ENCODE assay signal across 8 cellular contexts in the genomic region with DNA sequence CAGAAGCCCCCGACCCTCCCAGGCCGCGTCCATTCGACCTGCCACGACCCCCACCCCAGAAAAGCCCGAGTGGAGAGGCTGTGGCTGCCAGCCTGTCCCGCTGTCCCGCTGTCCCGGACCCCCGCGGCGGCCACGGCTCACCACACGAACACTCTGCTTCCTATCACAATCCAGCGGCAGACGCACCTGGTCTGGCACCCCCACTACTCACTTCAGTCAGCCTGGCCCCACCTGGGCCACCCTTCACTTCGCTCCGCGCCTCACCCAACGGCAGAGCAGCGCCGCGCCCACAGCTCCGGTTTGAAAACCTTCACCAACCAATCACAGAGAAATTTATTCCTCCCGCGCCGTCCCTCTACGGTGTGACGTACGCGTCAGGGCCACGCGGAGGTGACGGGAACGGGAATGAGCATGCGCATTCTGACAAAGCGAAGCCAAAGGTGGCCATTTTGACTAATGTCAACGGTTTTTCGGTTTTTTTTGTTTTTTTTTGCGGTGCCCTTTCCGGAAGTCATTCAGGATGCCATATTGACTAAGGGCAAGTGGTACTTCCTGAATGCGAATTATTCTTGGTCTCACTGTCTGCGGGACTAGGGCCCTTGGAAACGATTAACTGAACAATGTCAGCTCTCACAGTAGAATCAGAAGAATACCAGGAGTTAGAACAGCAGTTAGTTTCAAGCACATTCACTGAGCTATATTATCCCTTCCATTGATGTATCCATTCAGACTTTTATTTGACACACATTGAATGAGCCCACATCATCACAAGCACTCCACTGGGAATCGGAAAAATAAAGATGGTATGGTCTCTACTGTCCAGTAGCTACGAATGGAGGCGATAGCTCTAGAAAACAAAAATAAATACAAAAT. TPM values are rescaled to one million over a fixed set of nuclear protein-coding genes. Genes with fewer than 3 reads are reported as not detected.
DNase-seq lines count a peak whose midpoint lies in the region; ATAC-seq and TF ChIP-seq lines count a peak whose summit lies in the region.

A gene with protein sequence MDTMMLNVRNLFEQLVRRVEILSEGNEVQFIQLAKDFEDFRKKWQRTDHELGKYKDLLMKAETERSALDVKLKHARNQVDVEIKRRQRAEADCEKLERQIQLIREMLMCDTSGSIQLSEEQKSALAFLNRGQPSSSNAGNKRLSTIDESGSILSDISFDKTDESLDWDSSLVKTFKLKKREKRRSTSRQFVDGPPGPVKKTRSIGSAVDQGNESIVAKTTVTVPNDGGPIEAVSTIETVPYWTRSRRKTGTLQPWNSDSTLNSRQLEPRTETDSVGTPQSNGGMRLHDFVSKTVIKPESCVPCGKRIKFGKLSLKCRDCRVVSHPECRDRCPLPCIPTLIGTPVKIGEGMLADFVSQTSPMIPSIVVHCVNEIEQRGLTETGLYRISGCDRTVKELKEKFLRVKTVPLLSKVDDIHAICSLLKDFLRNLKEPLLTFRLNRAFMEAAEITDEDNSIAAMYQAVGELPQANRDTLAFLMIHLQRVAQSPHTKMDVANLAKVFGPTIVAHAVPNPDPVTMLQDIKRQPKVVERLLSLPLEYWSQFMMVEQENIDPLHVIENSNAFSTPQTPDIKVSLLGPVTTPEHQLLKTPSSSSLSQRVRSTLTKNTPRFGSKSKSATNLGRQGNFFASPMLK (minus strand): TSS at position 308 of the 873 bp plus-strand sequence. CDS start 8,779 bp downstream, outside the sequence.

- H3K4me3 Mint-ChIP-seq in CD8-positive, alpha-beta T cell = peak within 1 kb of the TSS; percentile 98

- WGBS in lung, 2 donors = 6% methylated on average over 41 to 47 of the region's 47 CpGs

- H3K9me3 ChIP-seq in CD8-positive, alpha-beta T cell (ENCODE audit: low read length) = no peaks in the 10 kb centered on the region
- H3K9me3 ChIP-seq in lung (ENCODE audit: control insufficient read depth in 2 of 2, insufficient read depth in 1 of 2, low read length in 1 of 2) = no peaks in the 10 kb centered on the region

- peak; percentile 97 for ATAC-seq in CD8-positive, alpha-beta T cell
- ATAC-seq in GM19467 (IDR thresholded peaks at IDR 0.05; ENCODE audit: unreplicated experiment) = peak; percentile 97
- peak; percentile 97 for ATAC-seq in lung (ENCODE audit: insufficient read depth, low FRiP score)

- H3K36me3 Mint-ChIP-seq in CD8-positive, alpha-beta T cell = peaks cover 4% of the 10 kb centered on the region

- DNase-seq in CD8-positive, alpha-beta T cell = peak; percentile 88 to 97 (median 94)
- DNase-seq in HS-27A (ENCODE audit: low read depth) = peak; percentile 95
- peak; percentile 73 for DNase-seq in NK-92 (lab: John Stamatoyannopoulos, UW; ENCODE audit: unreplicated experiment)
- peak; percentile 84 to 94 for DNase-seq in activated CD8-positive, alpha-beta memory T cell treated with anti-CD3 and anti-CD28 coated beads for 1 hour (ENCODE audit: extremely low read depth in 1 of 2, low read depth in 1 of 2)
- peak; percentile 94 for DNase-seq in effector CD8-positive, alpha-beta T cell (lab: John Stamatoyannopoulos, UW)
- peak; percentile 97 for DNase-seq in lung (ENCODE audit: low spot score)
- peak; percentile 73 to 94 (median 91) for DNase-seq in stimulated activated CD4-positive, alpha-beta T cell treated with anti-CD3 and anti-CD28 coated beads, TNF-alpha, amount 100 ng/mL, for 4 hours (ENCODE audit: low read depth in 3 of 3)

- H3K9me3 Mint-ChIP-seq in CD8-positive, alpha-beta T cell = peaks cover 3% of the 10 kb centered on the region

- CTCF ChIA-PET in CD8-positive, alpha-beta T cell (lab: Charles Lee) = interaction anchor here (0.6 to 1.7 kb wide), 7 partner anchors 13 to 318 kb away, joined by 3 to 4 read pairs (median 3); a partner anchor contains a TSS

- H3K27me3 Mint-ChIP-seq in CD8-positive, alpha-beta T cell (ENCODE audit: low read depth) = no peaks in the 10 kb centered on the region

- H3K27ac ChIP-seq in CD8-positive, alpha-beta T cell (ENCODE audit: low read depth, low read length) = peak within 1 kb of the TSS; percentile 38
- peak within 1 kb of the TSS; percentile 11 to 22 for H3K27ac ChIP-seq in lung (ENCODE audit: low read depth in 1 of 2, low read length in 1 of 2)

- TF ChIP-seq CTCF in CD8-positive, alpha-beta T cell (IDR thresholded peaks at IDR 0.05) = no peak
- TF ChIP-seq CTCF in lung (IDR thresholded peaks at IDR 0.05; ENCODE audit: control extremely low read depth, extremely low read depth) = no peak

- peak within 1 kb of the TSS; percentile 86 for H3K27ac Mint-ChIP-seq in CD8-positive, alpha-beta T cell

- H3K27me3 ChIP-seq in CD8-positive, alpha-beta T cell (ENCODE audit: insufficient read depth, low read length) = no peaks in the 10 kb centered on the region
- no peaks in the 10 kb centered on the region for H3K27me3 ChIP-seq in lung (ENCODE audit: control insufficient read depth, insufficient read depth)

- no peaks in the 10 kb centered on the region for H3K36me3 ChIP-seq in CD8-positive, alpha-beta T cell (ENCODE audit: insufficient read depth, low read length)
- no peaks in the 10 kb centered on the region for H3K36me3 ChIP-seq in lung (ENCODE audit: control insufficient read depth in 2 of 2, insufficient read depth in 2 of 2, low read length in 2 of 2)

- intact Hi-C loops in CD8-positive, alpha-beta T cell (cut with DNase I, micrococcal nuclease) = loop anchor here (1.0 to 5.0 kb wide), 8 partner anchors 34 to 1308 kb away; a partner anchor contains a TSS

- peak within 1 kb of the TSS; percentile 62 for H3K4me3 ChIP-seq in CD8-positive, alpha-beta T cell (ENCODE audit: low read depth, low read length)
- H3K4me3 ChIP-seq in lung = peak within 1 kb of the TSS; percentile 80

- no peaks in the 10 kb centered on the region for H3K4me1 ChIP-seq in CD8-positive, alpha-beta T cell (ENCODE audit: insufficient read depth, low read length)
- H3K4me1 ChIP-seq in lung (ENCODE audit: control insufficient read depth in 2 of 2, insufficient read depth in 2 of 2, low read length in 2 of 2) = peaks cover 0 to 3% of the 10 kb centered on the region in 2 donors

- peaks cover 16% of the 10 kb centered on the region for H3K4me1 Mint-ChIP-seq in CD8-positive, alpha-beta T cell (ENCODE audit: low read depth)

- POLR2A ChIA-PET in CD8-positive, alpha-beta T cell (lab: Charles Lee) = interaction anchor here (0.6 to 1.8 kb wide), 5 partner anchors 14 to 125 kb away, joined by 3 to 9 read pairs (median 4); a partner anchor contains a TSS

RNA-seq across cellular contexts. Expression of the gene that starts here (rescaled TPM):
- total RNA-seq in CD8-positive, alpha-beta T cell = 1 to 10 TPM; 2.2 to 2.8 TPM
- total RNA-seq in lung = 10 to 100 TPM; 13.1 to 26.8 TPM
- 1 to 10 TPM; 3.8 to 7.2 TPM for polyA plus RNA-seq in lung

Comparison
In these comparisons a context has a peak if more than half of its experiments do, and no peak if none do; other contexts are left out.
1. Peak in every context shown above with its lines: DNase-seq, ATAC-seq, H3K4me3 ChIP-seq and H3K27ac ChIP-seq.